In the genomic region with DNA sequence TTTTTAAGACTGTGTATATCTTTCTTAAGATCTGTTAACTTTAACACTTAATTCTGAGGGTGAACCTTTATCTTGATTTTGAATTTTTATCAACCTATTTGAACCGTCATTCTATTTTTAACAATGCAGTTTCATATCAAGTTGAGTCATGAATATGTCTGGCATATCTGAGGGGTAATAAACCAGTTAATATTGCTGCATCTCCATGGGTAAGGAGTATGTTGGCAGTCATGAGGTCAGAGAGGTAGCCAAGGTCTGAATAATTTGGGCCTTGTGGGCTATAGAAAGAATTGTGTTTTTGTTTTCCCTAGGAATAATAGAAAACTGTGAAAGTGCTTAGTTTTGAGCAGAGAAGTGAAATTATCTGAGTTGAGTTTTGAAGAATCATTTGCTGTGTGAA, we compare ENCODE assay signal across 28 cellular contexts.
"Had no signal": no experiment of that assay in that cellular context is flagged by ENCODE, and none has a peak within 500 bp of the region (broad histone marks: within the 10 kb centered on the region; RNA-seq: fewer than 3 reads in every experiment).

No MANE protein-coding gene starts in this region.

- H3K27ac ChIP-seq: ascending aorta, body of pancreas, KMS-11, Peyer's patch, RWPE1, SJCRH30 had no signal

- H3K9me3 ChIP-seq: ascending aorta, body of pancreas, Peyer's patch, SJCRH30 had no signal

- DNase-seq: activated CD4-positive, alpha-beta memory T cell treated with anti-CD3 and anti-CD28 coated beads for 36 hours; activated CD4-positive, alpha-beta T cell treated with anti-CD3 and anti-CD28 coated beads, Interleukin-2, amount 10 ng/mL, durations not matched to agents 24 days and 14 days; activated CD4-positive, CD25-positive, alpha-beta regulatory T cell treated with anti-CD3 and anti-CD28 coated beads, Interleukin-2, amount 50 U/mL, for 72 hours; activated CD8-positive, alpha-beta memory T cell treated with anti-CD3 and anti-CD28 coated beads, Interleukin-2, amount 50 U/mL, for 4 hours; activated T-cell treated with anti-CD3 and anti-CD28 coated beads, Interleukin-2, amount 50 U/mL, for 72 hours; amniotic stem cell; body of pancreas; MM.1S; NCI-H1105; NCI-H1436; NCI-H1694 treated with DMSO at 0.1 percent for 48 hours; NCI-H2029 treated with DMSO at 0.1 percent for 48 hours; NCI-H510A treated with DMSO at 0.1 percent for 48 hours; NCI-H69; NK-92 treated with Interleukin-12 subunit alpha and Interleukin-12 subunit beta, amount 100 ng/mL, for 24 hours; OCI-M1; Peyer's patch; Right ventricle myocardium superior; SJCRH30 had no signal

- ATAC-seq: activated T-cell treated with anti-CD3 and anti-CD28 coated beads, Interleukin-2, amount 50 U/mL, for 72 hours; body of pancreas; SK-N-SH treated with all-trans-retinoic acid at 6 μM for 48 hours; WTC11 had no signal

- H3K4me1 ChIP-seq: ascending aorta, body of pancreas, Peyer's patch, SJCRH30 had no signal

- H3K27ac Mint-ChIP-seq: activated CD4-positive, alpha-beta memory T cell treated with anti-CD3 and anti-CD28 coated beads for 36 hours; activated CD4-positive, alpha-beta T cell treated with anti-CD3 and anti-CD28 coated beads, Interleukin-2, amount 10 ng/mL, durations not matched to agents 24 days and 14 days; activated naive CD4-positive, alpha-beta T cell treated with anti-CD3 and anti-CD28 coated beads, Interleukin-2, amount 50 U/mL, for 24 hours; activated T-cell treated with anti-CD3 and anti-CD28 coated beads, Interleukin-2, amount 50 U/mL, for 72 hours; activated T-helper 2 cell treated with anti-CD3 and anti-CD28 coated beads, Interferon-gamma antibody, Interleukin-2, Interleukin-4, amounts not matched to agents 10 μg/mL and 5 μg/mL and 100 μg/mL, durations not matched to agents 14 hours and 24 hours and 36 hours; T-helper 1 cell treated with Interleukin-12 subunit alpha and Interleukin-12 subunit beta and Interleukin-4 antibody, amounts not matched to agents 30 μg/mL and 1 μg/mL, for 36 hours; WTC11 had no signal

- H3K4me1 Mint-ChIP-seq: activated CD4-positive, alpha-beta T cell treated with anti-CD3 and anti-CD28 coated beads, Interleukin-2, amount 10 ng/mL, durations not matched to agents 24 days and 14 days; activated naive CD4-positive, alpha-beta T cell treated with anti-CD3 and anti-CD28 coated beads, Interleukin-2, amount 50 U/mL, for 24 hours; central memory CD8-positive, alpha-beta T cell; WTC11 had no signal

- H3K36me3 ChIP-seq: ascending aorta, Peyer's patch, SJCRH30 had no signal

- H3K4me3 Mint-ChIP-seq: activated CD4-positive, alpha-beta memory T cell treated with anti-CD3 and anti-CD28 coated beads for 36 hours; activated CD4-positive, alpha-beta T cell treated with anti-CD3 and anti-CD28 coated beads, Interleukin-2, amount 10 ng/mL, durations not matched to agents 24 days and 14 days; activated naive CD4-positive, alpha-beta T cell treated with anti-CD3 and anti-CD28 coated beads, Interleukin-2, amount 50 U/mL, for 24 hours; activated T-cell treated with anti-CD3 and anti-CD28 coated beads, Interleukin-2, amount 50 U/mL, for 72 hours; central memory CD8-positive, alpha-beta T cell; T-helper 1 cell treated with Interleukin-12 subunit alpha and Interleukin-12 subunit beta and Interleukin-4 antibody, amounts not matched to agents 30 μg/mL and 1 μg/mL, for 36 hours; WTC11 had no signal

- H3K27me3 Mint-ChIP-seq: activated CD4-positive, alpha-beta memory T cell treated with anti-CD3 and anti-CD28 coated beads for 36 hours; central memory CD8-positive, alpha-beta T cell had no signal

- H3K4me2 ChIP-seq: KMS-11 had no signal

- H3K4me3 ChIP-seq: ascending aorta, body of pancreas, Peyer's patch, SJCRH30 had no signal

- H3K36me3 Mint-ChIP-seq: activated CD4-positive, alpha-beta memory T cell treated with anti-CD3 and anti-CD28 coated beads for 36 hours; activated naive CD4-positive, alpha-beta T cell treated with anti-CD3 and anti-CD28 coated beads, Interleukin-2, amount 50 U/mL, for 24 hours; WTC11 had no signal

- H3K9me3 Mint-ChIP-seq: activated CD4-positive, alpha-beta memory T cell treated with anti-CD3 and anti-CD28 coated beads for 36 hours; activated CD4-positive, alpha-beta T cell treated with anti-CD3 and anti-CD28 coated beads, Interleukin-2, amount 10 ng/mL, durations not matched to agents 24 days and 14 days; activated naive CD4-positive, alpha-beta T cell treated with anti-CD3 and anti-CD28 coated beads, Interleukin-2, amount 50 U/mL, for 24 hours; activated T-helper 2 cell treated with anti-CD3 and anti-CD28 coated beads, Interferon-gamma antibody, Interleukin-2, Interleukin-4, amounts not matched to agents 10 μg/mL and 5 μg/mL and 100 μg/mL, durations not matched to agents 14 hours and 24 hours and 36 hours; central memory CD8-positive, alpha-beta T cell; T-helper 1 cell treated with Interleukin-12 subunit alpha and Interleukin-12 subunit beta and Interleukin-4 antibody, amounts not matched to agents 30 μg/mL and 1 μg/mL, for 36 hours; WTC11 had no signal

- H3K27me3 ChIP-seq: ascending aorta, body of pancreas, Peyer's patch, SJCRH30 had no signal
